ENCODE assay signal across 8 cellular contexts in genomic region chr19:39407644-39408391, GRCh38. TPM values are rescaled to one million over a fixed set of nuclear protein-coding genes. Genes with fewer than 3 reads are reported as not detected.
DNase-seq lines count a peak whose midpoint lies in the region; ATAC-seq and TF ChIP-seq lines count a peak whose summit lies in the region.

No MANE protein-coding gene starts in this region.

- in situ Hi-C loops in Panc1 (cut with HindIII; ENCODE audit: low pct_unique_long_range_greater_than_20kb, low sequenced_read_pairs), result no loop called here

- TF ChIP-seq POLR2A in spleen (IDR thresholded peaks at IDR 0.05), result peak in 2 of 3 donors; percentile 22 to 35

- CTCF ChIA-PET in Panc1 (lab: Charles Lee), result interaction anchor here (0.6 to 4.6 kb wide), 12 partner anchors 8 to 446 kb away, joined by 3 to 144 read pairs (median 6); partner anchors contain the start of genes MED29, PAF1, RPS16 and SAMD4B

- no peaks in the 10 kb centered on the region for H3K27me3 ChIP-seq in Panc1 (ENCODE audit: control insufficient read depth, insufficient read depth, low read length)
- H3K27me3 ChIP-seq in spleen (replicated peaks in 1 of 7), result no peaks in the 10 kb centered on the region

- POLR2A ChIA-PET in Panc1 (lab: Charles Lee), result interaction anchor here (0.5 to 15.7 kb wide), 31 partner anchors 7 to 923 kb away, joined by 3 to 524 read pairs (median 5); partner anchors contain the start of genes EID2B, FBXO17, MED29 and PAF1

- peaks cover 7% of the 10 kb centered on the region for H3K36me3 ChIP-seq in Panc1 (ENCODE audit: control insufficient read depth, insufficient read depth, low read length)
- H3K36me3 ChIP-seq in spleen, result peaks cover 4 to 22% (median 16%) of the 10 kb centered on the region in 6 donors

- BruUV-seq in Panc1 (replicated peaks; lab: Mats Ljungman, UMichigan), result no TSS peak

- H3K4me1 ChIP-seq in Panc1 (ENCODE audit: control insufficient read depth, insufficient read depth, low read length), result peaks cover 67% of the 10 kb centered on the region
- H3K4me1 ChIP-seq in spleen, result peaks cover 37 to 74% (median 67%) of the 10 kb centered on the region in 6 donors

- H3K4me3 ChIP-seq in Panc1 (ENCODE audit: low read depth in 2 of 2, low read length in 2 of 2) (peak overlapping the region; percentile 42 to 55), iPS-11a (ENCODE audit: low read depth, low read length) (peak overlapping the region; percentile 91), spleen (peak overlapping the region; percentile 74 to 100 (median 96))

- H3K27ac ChIP-seq in Panc1 (ENCODE audit: low read length), result peak overlapping the region; percentile 92
- H3K27ac ChIP-seq in angular gyrus (ENCODE audit: low read depth, low read length), result peak overlapping the region; percentile 94
- H3K27ac ChIP-seq in spleen, result peak overlapping the region; percentile 88 to 100 (median 99)

- TF ChIP-seq CTCF in Panc1 (IDR thresholded peaks at IDR 0.05) (no peak), spleen (IDR thresholded peaks at IDR 0.05 in 8 of 11, conservative IDR thresholded peaks at IDR 0.05 in 3 of 11) (no peak)

- peak; percentile 1 for ATAC-seq in Panc1
- ATAC-seq in GM21526 (IDR thresholded peaks at IDR 0.05; ENCODE audit: low FRiP score, unreplicated experiment), result no peak
- ATAC-seq in GM21381 (IDR thresholded peaks at IDR 0.05; ENCODE audit: unreplicated experiment), result no peak

- DNase-seq in Daoy (ENCODE audit: low read depth), result peak; percentile 35
- DNase-seq in Panc1 (ENCODE audit: low read depth, low spot score), result peak; percentile 96
- DNase-seq in spleen, result peak; percentile 94
- no peak for DNase-seq in NCI-H1436 treated with DMSO at 0.1 percent for 48 hours (lab: John Stamatoyannopoulos, UW)

- H3K9me3 ChIP-seq in Panc1 (ENCODE audit: control insufficient read depth, insufficient read depth, low read depth, low read length) (no peaks in the 10 kb centered on the region), spleen (no peaks in the 10 kb centered on the region)

- 7 to 21% (median 13%) methylated on average over 28 to 41 of the region's 41 CpGs for WGBS in spleen, 5 donors

- intact Hi-C loops in Panc1 (cut with micrococcal nuclease; ENCODE audit: unreplicated experiment), result no loop called here
- intact Hi-C loops in spleen (cut with DNase I; ENCODE audit: low total_unique reads), result no loop called here

RNA-seq across cellular contexts. Expression of gene ZFP36, which starts 1.2 kb away (rescaled TPM):
- total RNA-seq in Daoy (2014; rRNA removed; shearing (Covaris generic)), result 0.21 and 2.1 TPM in 2 replicates
- 414 TPM for total RNA-seq in Panc1 (2021; ENCODE audit: unreplicated experiment)
- polyA plus RNA-seq in Panc1 (2012; ENCODE audit: insufficient read length), result 369 TPM
- total RNA-seq in spleen, result 100 to 1,000 TPM in 6 of 7 donors, 10 to 100 TPM in 1; 91.5 to 396 (median 191) TPM
- 100 to 1,000 TPM in 1 of 3 donors, 10 to 100 TPM in 2; 63.2 to 117 (median 72.6) TPM for polyA plus RNA-seq in spleen

RNA-seq across cellular contexts. Expression of gene PLEKHG2, which starts 4.7 kb away (rescaled TPM):
- 3.0 and 6.9 TPM in 2 replicates for total RNA-seq in Daoy (2014; rRNA removed; shearing (Covaris generic))
- 1,988 TPM for total RNA-seq in Panc1 (2021; ENCODE audit: unreplicated experiment)
- 2,032 TPM for polyA plus RNA-seq in Panc1 (2012; ENCODE audit: insufficient read length)
- total RNA-seq in spleen, result 100 to 1,000 TPM in 1 of 7 donors, 10 to 100 TPM in 6; 18.6 to 107 (median 48.4) TPM
- polyA plus RNA-seq in spleen, result 10 to 100 TPM in 1 of 3 donors, 1 to 10 TPM in 2; 8.9 to 25.8 (median 9.5) TPM

RNA-seq across cellular contexts. Expression of gene MED29, which starts 16.6 kb away (rescaled TPM):
- 20.7 and 41.1 TPM in 2 replicates for total RNA-seq in Daoy (2014; rRNA removed; shearing (Covaris generic))
- total RNA-seq in Panc1 (2021; ENCODE audit: unreplicated experiment) (739 TPM), spleen (10 to 100 TPM; 25.7 to 45.7 (median 34.6) TPM)
- 764 TPM for polyA plus RNA-seq in Panc1 (2012; ENCODE audit: insufficient read length)
- polyA plus RNA-seq in spleen, result 10 to 100 TPM; 15.5 to 28.2 (median 20.5) TPM

RNA-seq across cellular contexts. Expression of gene PAF1, which starts 16.9 kb away (rescaled TPM):
- total RNA-seq in Daoy (2014; rRNA removed; shearing (Covaris generic)), result 43.2 and 56.7 TPM in 2 replicates
- total RNA-seq in Panc1 (2021; ENCODE audit: unreplicated experiment) (901 TPM), spleen (10 to 100 TPM; 35.0 to 48.1 (median 39.8) TPM)
- polyA plus RNA-seq in Panc1 (2012; ENCODE audit: insufficient read length), result 1,335 TPM
- 10 to 100 TPM; 27.4 to 51.3 (median 35.6) TPM for polyA plus RNA-seq in spleen

RNA-seq across cellular contexts. Expression of gene RPS16, which starts 27.9 kb away (rescaled TPM):
- total RNA-seq in Daoy (2014; rRNA removed; shearing (Covaris generic)), result 54.9 and 71.8 TPM in 2 replicates
- total RNA-seq in Panc1 (2021; ENCODE audit: unreplicated experiment) (27,832 TPM), spleen (1,000 to 10,000 TPM; 1,378 to 2,109 (median 1,598) TPM)
- polyA plus RNA-seq in Panc1 (2012; ENCODE audit: insufficient read length), result 38,578 TPM
- 1,000 to 10,000 TPM; 5,364 to 5,747 (median 5,635) TPM for polyA plus RNA-seq in spleen

Comparison
In these comparisons a context has a peak if more than half of its experiments do, and no peak if none do; other contexts are left out.
1. RNA of gene ZFP36, which starts 1.2 kb away (total RNA-seq): 414 TPM in Panc1 (single experiment) and 91.5 to 396 TPM in spleen; 0.21 to 2.1 TPM in Daoy; every median in the first group is over 10 times any median in the second.
2. RNA of gene PLEKHG2, which starts 4.7 kb away (total RNA-seq): 1,988 TPM in Panc1 (single experiment); 18.6 to 107 TPM in spleen and 3.0 to 6.9 TPM in Daoy; every median in the first group is over 10 times any median in the second.
3. RNA of gene MED29, which starts 16.6 kb away (total RNA-seq): 739 TPM in Panc1 (single experiment); 25.7 to 45.7 TPM in spleen and 20.7 to 41.1 TPM in Daoy; every median in the first group is over 10 times any median in the second.
4. Peak in every context shown above with its lines, with median percentiles within 50 percentile points of each other: H3K27ac ChIP-seq and H3K4me3 ChIP-seq.